22 cellular contexts compared by ENCODE assay signal in genomic region chr12:68252077-68252476, GRCh38. TPM values are rescaled to one million over a fixed set of nuclear protein-coding genes. Genes with fewer than 3 reads are reported as not detected.
A peak's percentile ranks its signal among the peaks of the same experiment; 100 is the strongest.
DNase-seq lines count a peak whose midpoint lies in the region; ATAC-seq, FAIRE-seq and TF ChIP-seq lines count a peak whose summit lies in the region.
"Had no signal": no experiment of that assay in that cellular context is flagged by ENCODE, and none has a peak within 500 bp of the region (broad histone marks: within the 10 kb centered on the region; RNA-seq: fewer than 3 reads in every experiment).

No MANE protein-coding gene starts in this region.

- H3K14ac ChIP-seq in IMR-90 (replicated peaks; ENCODE audit: low read depth, low read length), result no peak overlapping the region

- intact Hi-C loops in CD4-positive, alpha-beta memory T cell (cut with micrococcal nuclease), result no loop called here
- intact Hi-C loops in IMR-90 (cut with micrococcal nuclease) (no loop called here), K562 (cut with micrococcal nuclease) (no loop called here)

- no peak overlapping the region for H3K23ac ChIP-seq in IMR-90 (ENCODE audit: low read depth, low read length)

- H3K27ac Mint-ChIP-seq in CD4-positive, alpha-beta memory T cell, result no peak overlapping the region
- H3K27ac Mint-ChIP-seq in stimulated activated effector memory CD8-positive, alpha-beta T cell treated with anti-CD3 and anti-CD28 coated beads, Interleukin-12 subunit alpha, Interleukin-12 subunit beta, amount 100 ng/mL, for 72 hours, result no peak overlapping the region
- H3K27ac Mint-ChIP-seq in T-helper 2 cell treated with Interferon-gamma antibody and Interleukin-4, amounts not matched to agents 5 μg/mL and 100 μg/mL, for 36 hours, result no peak overlapping the region
- H3K27ac Mint-ChIP-seq: CD8-positive, alpha-beta T cell had no signal

- no peaks in the 10 kb centered on the region for H3K36me3 ChIP-seq in CD4-positive, alpha-beta memory T cell (ENCODE audit: insufficient read depth, low read length)
- H3K36me3 ChIP-seq in IMR-90 (ENCODE audit: control insufficient read depth, insufficient read depth, low read length) (no peaks in the 10 kb centered on the region), K562 (ENCODE audit: control insufficient read depth, insufficient read depth, low read length) (no peaks in the 10 kb centered on the region)

- in situ Hi-C loops in IMR-90 (cut with MboI; ENCODE audit: low sequenced_read_pairs), result no loop called here
- in situ Hi-C loops in K562 (cut with MboI), result no loop called here

- ATAC-seq in IMR-90 (ENCODE audit: low read depth), result no peak
- no peak for ATAC-seq in K562
- peak; percentile 28 for ATAC-seq in stimulated activated effector memory CD8-positive, alpha-beta T cell treated with anti-CD3 and anti-CD28 coated beads, Interleukin-12 subunit alpha, Interleukin-12 subunit beta, amount 100 ng/mL, for 72 hours
- ATAC-seq: CD8-positive, alpha-beta T cell; GM12878 had no signal

- POLR2A ChIA-PET in CD4-positive, alpha-beta memory T cell (lab: Charles Lee; ENCODE audit: partially characterized antibody), result no interaction called here
- POLR2A ChIA-PET in IMR-90 (lab: Charles Lee; ENCODE audit: unreplicated experiment) (no interaction called here), K562 (lab: Yijun Ruan, JAX) (no interaction called here)

- no peak overlapping the region for H2AK9ac ChIP-seq in IMR-90 (replicated peaks; ENCODE audit: low read depth, low read length, poor library complexity)

- H3K4me3 ChIP-seq in CD4-positive, alpha-beta memory T cell (ENCODE audit: low read length in 2 of 2), result no peak overlapping the region
- no peak overlapping the region for H3K4me3 ChIP-seq in IMR-90 (ENCODE audit: insufficient read depth, low read depth, low read length)
- no peak overlapping the region for H3K4me3 ChIP-seq in K562
- H3K4me3 ChIP-seq: GM12878, GM23248 had no signal

- H2BK120ac ChIP-seq in IMR-90 (ENCODE audit: low read depth, low read length), result no peak overlapping the region

- H3K9me3 Mint-ChIP-seq in CD4-positive, alpha-beta memory T cell, result no peaks in the 10 kb centered on the region
- no peaks in the 10 kb centered on the region for H3K9me3 Mint-ChIP-seq in stimulated activated effector memory CD8-positive, alpha-beta T cell treated with anti-CD3 and anti-CD28 coated beads, Interleukin-12 subunit alpha, Interleukin-12 subunit beta, amount 100 ng/mL, for 72 hours
- no peaks in the 10 kb centered on the region for H3K9me3 Mint-ChIP-seq in T-helper 2 cell treated with Interferon-gamma antibody and Interleukin-4, amounts not matched to agents 5 μg/mL and 100 μg/mL, for 36 hours
- H3K9me3 Mint-ChIP-seq: CD8-positive, alpha-beta T cell had no signal

- H3K9ac ChIP-seq in IMR-90 (ENCODE audit: low read depth, low read length) (no peak overlapping the region), K562 (ENCODE audit: insufficient read depth in 1 of 2, low read depth in 2 of 2, low read length in 2 of 2) (no peak overlapping the region)
- H3K9ac ChIP-seq: GM23248 had no signal

- H3K56ac ChIP-seq in IMR-90 (ENCODE audit: extremely low read depth, insufficient read depth, low read length), result no peak overlapping the region

- H4K5ac ChIP-seq in IMR-90 (ENCODE audit: low read depth, low read length), result no peak overlapping the region

- no peaks in the 10 kb centered on the region for H3K9me3 ChIP-seq in CD4-positive, alpha-beta memory T cell (ENCODE audit: control insufficient read depth in 1 of 2, low read length in 2 of 2)
- no peaks in the 10 kb centered on the region for H3K9me3 ChIP-seq in IMR-90 (ENCODE audit: control insufficient read depth, insufficient read depth, low read length)
- H3K9me3 ChIP-seq in K562 (replicated peaks; ENCODE audit: control insufficient read depth, insufficient read depth, low read depth, low read length), result no peaks in the 10 kb centered on the region
- H3K9me3 ChIP-seq: Caco-2 had no signal

- DNase-seq in CD4-positive, alpha-beta memory T cell, result no peak
- DNase-seq in IMR-90, result no peak
- DNase-seq in K562 (ENCODE audit: extremely low read depth in 1 of 4, low spot score in 3 of 4), result no peak
- DNase-seq in stimulated activated effector memory CD8-positive, alpha-beta T cell treated with anti-CD3 and anti-CD28 coated beads, Interleukin-12 subunit alpha, Interleukin-12 subunit beta, amount 100 ng/mL, for 72 hours (ENCODE audit: low spot score in 2 of 2), result no peak
- DNase-seq in stimulated activated CD4-positive, alpha-beta T cell treated with anti-CD3 and anti-CD28 coated beads, Interleukin-15, amount 100 ng/mL, for 24 hours, result no peak
- DNase-seq in T-helper 2 cell treated with Interferon-gamma antibody and Interleukin-4, amounts not matched to agents 5 μg/mL and 100 μg/mL, for 36 hours (ENCODE audit: low spot score), result no peak
- DNase-seq: C1 segment of cervical spinal cord; Caco-2; CD8-positive, alpha-beta T cell; DMS153; DMS79; EL; GDM1; GM23248; H7; HCEC 1CT had no signal

- no TSS peak for BruUV-seq in IMR-90 (replicated peaks; lab: Mats Ljungman, UMichigan)
- no TSS peak for BruUV-seq in K562 (replicated peaks; lab: Mats Ljungman, UMichigan)

- H3K18ac ChIP-seq in IMR-90 (ENCODE audit: low read depth, low read length), result no peak overlapping the region

- WGBS in IMR-90 (ENCODE audit: extremely low coverage in 2 of 2, insufficient read length in 1 of 2), 2 experiments, result no CpG with 5 or more reads among the region's 5 CpGs
- WGBS in K562 (ENCODE audit: insufficient coverage, low coverage, missing lambda C conversion rate), result 12% methylated on average over 5 of the region's 5 CpGs

- peaks cover 4 to 5% of the 10 kb centered on the region in 2 donors for H3K27me3 Mint-ChIP-seq in CD4-positive, alpha-beta memory T cell
- H3K27me3 Mint-ChIP-seq in T-helper 2 cell treated with Interferon-gamma antibody and Interleukin-4, amounts not matched to agents 5 μg/mL and 100 μg/mL, for 36 hours (ENCODE audit: low read depth), result peaks cover 67% of the 10 kb centered on the region

- no peak overlapping the region for H3K4me2 ChIP-seq in IMR-90 (ENCODE audit: low read depth, low read length)
- no peak overlapping the region for H3K4me2 ChIP-seq in K562 (ENCODE audit: insufficient read depth, low read length)

- peak overlapping the region in 6 of 8 donors; percentile 22 to 70 (median 51) for H3K4me3 Mint-ChIP-seq in CD4-positive, alpha-beta memory T cell
- H3K4me3 Mint-ChIP-seq in stimulated activated effector memory CD8-positive, alpha-beta T cell treated with anti-CD3 and anti-CD28 coated beads, Interleukin-12 subunit alpha, Interleukin-12 subunit beta, amount 100 ng/mL, for 72 hours, result no peak overlapping the region
- no peak overlapping the region for H3K4me3 Mint-ChIP-seq in T-helper 2 cell treated with Interferon-gamma antibody and Interleukin-4, amounts not matched to agents 5 μg/mL and 100 μg/mL, for 36 hours
- H3K4me3 Mint-ChIP-seq: CD8-positive, alpha-beta T cell had no signal

- peaks cover 0 to 5% (median 4%) of the 10 kb centered on the region in 4 donors for H3K4me1 Mint-ChIP-seq in CD4-positive, alpha-beta memory T cell
- peaks cover 12% of the 10 kb centered on the region for H3K4me1 Mint-ChIP-seq in stimulated activated effector memory CD8-positive, alpha-beta T cell treated with anti-CD3 and anti-CD28 coated beads, Interleukin-12 subunit alpha, Interleukin-12 subunit beta, amount 100 ng/mL, for 72 hours
- H3K4me1 Mint-ChIP-seq in T-helper 2 cell treated with Interferon-gamma antibody and Interleukin-4, amounts not matched to agents 5 μg/mL and 100 μg/mL, for 36 hours (ENCODE audit: low read depth), result peaks cover 1% of the 10 kb centered on the region

- H4K8ac ChIP-seq in IMR-90 (ENCODE audit: low read depth in 2 of 2, low read length in 2 of 2), result no peak overlapping the region

- no peak for TF ChIP-seq POLR2A in IMR-90 (IDR thresholded peaks at IDR 0.05; ENCODE audit: low read depth, low read length)
- TF ChIP-seq POLR2A in K562 (conservative IDR thresholded peaks at IDR 0.05), result no peak

- TF ChIP-seq CTCF in IMR-90 (conservative IDR thresholded peaks at IDR 0.05; ENCODE audit: low read depth, low read length) (no peak), K562 (IDR thresholded peaks at IDR 0.05 in 2 of 3, conservative IDR thresholded peaks at IDR 0.05 in 1 of 3; ENCODE audit: insufficient read depth in 2 of 3, low read depth in 1 of 3, low read length in 3 of 3) (no peak)

- H3K27me3 ChIP-seq in CD4-positive, alpha-beta memory T cell (ENCODE audit: insufficient read depth, low read length), result no peaks in the 10 kb centered on the region
- H3K27me3 ChIP-seq in IMR-90 (ENCODE audit: control insufficient read depth, insufficient read depth, low read length) (peaks cover 5% of the 10 kb centered on the region; the same call in 1 of the 2 replicates), K562 (ENCODE audit: control insufficient read depth in 2 of 2, insufficient read depth in 2 of 2, low read length in 2 of 2) (peaks cover 17 to 22% of the 10 kb centered on the region in 2 experiments; a peak in 4 of 5 replicates)

- dilution Hi-C loops in IMR-90 (cut with HindIII; ENCODE audit: low sequenced_read_pairs, unreplicated experiment), result no loop called here

- H2BK15ac ChIP-seq in IMR-90 (ENCODE audit: low read depth, low read length), result no peak overlapping the region

- no peak overlapping the region for H3K4ac ChIP-seq in IMR-90 (ENCODE audit: low read depth, low read length)

- TF ChIP-seq EP300 in K562 (IDR thresholded peaks at IDR 0.05; ENCODE audit: low read length), result no peak

- no peaks in the 10 kb centered on the region for H3K9me1 ChIP-seq in IMR-90 (ENCODE audit: insufficient read depth, low read length)
- no peaks in the 10 kb centered on the region for H3K9me1 ChIP-seq in K562 (ENCODE audit: control insufficient read depth, insufficient read depth, low read length)

- FAIRE-seq in K562 (lab: Jason Lieb, UNC), result no peak
- FAIRE-seq: GM12878, GM19239, H1 had no signal

- TF ChIP-seq RAD21 in IMR-90 (IDR thresholded peaks at IDR 0.05; ENCODE audit: low read length), result no peak
- no peak for TF ChIP-seq RAD21 in K562 (CRISPR knock-in tag; conservative IDR thresholded peaks at IDR 0.05 in 1 of 2, IDR thresholded peaks at IDR 0.05 in 1 of 2)

- H3K4me1 ChIP-seq in CD4-positive, alpha-beta memory T cell (ENCODE audit: insufficient read depth, low read length), result no peaks in the 10 kb centered on the region
- no peaks in the 10 kb centered on the region for H3K4me1 ChIP-seq in IMR-90 (ENCODE audit: control insufficient read depth, insufficient read depth, low read length)
- H3K4me1 ChIP-seq in K562 (replicated peaks in 1 of 2; ENCODE audit: control insufficient read depth in 2 of 2, insufficient read depth in 2 of 2, low read length in 2 of 2), result no peaks in the 10 kb centered on the region
- H3K4me1 ChIP-seq: Caco-2 had no signal

- no peak overlapping the region for H2BK5ac ChIP-seq in IMR-90 (ENCODE audit: low read depth, low read length, poor library complexity, severe bottlenecking)

- no peaks in the 10 kb centered on the region for H3K79me2 ChIP-seq in K562 (ENCODE audit: control insufficient read depth, insufficient read depth, low read length)

- no peak overlapping the region for H4K91ac ChIP-seq in IMR-90 (ENCODE audit: insufficient read depth, low read depth, low read length)

- CTCF ChIA-PET in CD4-positive, alpha-beta memory T cell (lab: Charles Lee; ENCODE audit: partially characterized antibody), result interaction anchor here (0.6 kb wide), 1 partner anchor 79 kb away, joined by 3 read pairs; no protein-coding TSS in a partner anchor
- CTCF ChIA-PET in IMR-90 (lab: Yijun Ruan, JAX) (no interaction called here), K562 (lab: Yijun Ruan, JAX; ENCODE audit: low intra/inter-chr PET ratio) (no interaction called here)

- H2AFZ ChIP-seq in IMR-90 (replicated peaks; ENCODE audit: low read length, poor library complexity), result no peak overlapping the region
- H2AFZ ChIP-seq in K562 (ENCODE audit: low read depth, low read length), result no peak overlapping the region
- H2AFZ ChIP-seq: GM23248 had no signal

- no peaks in the 10 kb centered on the region for H3K36me3 Mint-ChIP-seq in CD4-positive, alpha-beta memory T cell
- H3K36me3 Mint-ChIP-seq in stimulated activated effector memory CD8-positive, alpha-beta T cell treated with anti-CD3 and anti-CD28 coated beads, Interleukin-12 subunit alpha, Interleukin-12 subunit beta, amount 100 ng/mL, for 72 hours, result no peaks in the 10 kb centered on the region
- no peaks in the 10 kb centered on the region for H3K36me3 Mint-ChIP-seq in T-helper 2 cell treated with Interferon-gamma antibody and Interleukin-4, amounts not matched to agents 5 μg/mL and 100 μg/mL, for 36 hours (ENCODE audit: low read depth)
- H3K36me3 Mint-ChIP-seq: CD8-positive, alpha-beta T cell had no signal

- H2BK20ac ChIP-seq in IMR-90 (ENCODE audit: low read depth, low read length), result no peak overlapping the region

- no peak overlapping the region for H2AK5ac ChIP-seq in IMR-90 (ENCODE audit: low read depth, low read length)

- no peaks in the 10 kb centered on the region for H3K79me1 ChIP-seq in IMR-90 (ENCODE audit: low read depth in 1 of 2, low read length in 2 of 2)

- no peak overlapping the region for H3K27ac ChIP-seq in CD4-positive, alpha-beta memory T cell (ENCODE audit: low read depth, low read length)
- H3K27ac ChIP-seq in IMR-90 (ENCODE audit: insufficient read depth, low read length) (no peak overlapping the region), K562 (ENCODE audit: extremely low read depth, low read depth, low read length) (no peak overlapping the region)
- H3K27ac ChIP-seq: GM23248 had no signal

- H4K20me1 ChIP-seq in IMR-90 (ENCODE audit: insufficient read depth, low read length) (no peaks in the 10 kb centered on the region), K562 (replicated peaks; ENCODE audit: control insufficient read depth, insufficient read depth, low read length) (no peaks in the 10 kb centered on the region)

RNA-seq across cellular contexts. Expression of gene IL22, which starts 1.3 kb away (rescaled TPM):
- not detected for total RNA-seq in CD4-positive, alpha-beta memory T cell
- under 1 TPM in 1 of 2 donors, not detected in 1; 0.67 TPM for polyA plus RNA-seq in CD4-positive, alpha-beta memory T cell
- not detected in 2 replicates for total RNA-seq in IMR-90 (2012; rRNA removed)
- polyA plus RNA-seq in IMR-90 (2012; rRNA removed), result not detected in 2 replicates
- polyA plus RNA-seq in IMR-90 (2012; cell fraction: cytosol; rRNA removed), result not detected in 2 replicates
- not detected in 2 replicates for polyA plus RNA-seq in IMR-90 (2012; cell fraction: nucleus; rRNA removed; ENCODE audit: low replicate concordance)
- total RNA-seq in K562 (2011; cell fraction: chromatin; rRNA removed; ENCODE audit: low replicate concordance), result not detected in 2 replicates
- total RNA-seq in K562 (2011; cell fraction: nucleolus; rRNA removed), result not detected in 2 replicates
- not detected in 2 replicates for total RNA-seq in K562 (2011; cell fraction: nucleoplasm; rRNA removed)
- not detected in 2 replicates for total RNA-seq in K562 (2014; rRNA removed)
- total RNA-seq in K562 (2014; rRNA removed; fragmentation: Illumina TruSeq; extraction: Trizol), result not detected in 2 replicates
- not detected in 2 replicates for total RNA-seq in K562 (2015; rRNA removed; fragmentation: Illumina TruSeq; extraction: Trizol)
- total RNA-seq in K562 (2021), result not detected in 2 replicates
- polyA plus RNA-seq in K562 (2011; rRNA removed), result not detected in 2 replicates
- not detected in 2 replicates for polyA plus RNA-seq in K562 (2011; cell fraction: cytosol; rRNA removed)
- not detected in 2 replicates for polyA plus RNA-seq in K562 (2011; cell fraction: nucleus; rRNA removed)
- polyA plus RNA-seq in K562 (2012), result not detected in 2 replicates
- not detected in 2 replicates for polyA plus RNA-seq in K562 (2014; fragmentation: Illumina TruSeq; extraction: Trizol)
- polyA plus RNA-seq in K562 (2014; fragmentation: Nextera tagmentation; extraction: Ambion mirVana), result not detected
- polyA plus RNA-seq in K562 (2014; rRNA removed), result not detected in 2 replicates
- polyA minus RNA-seq in K562 (2011; rRNA and poly(A)+ RNA removed), result not detected in 2 replicates
- not detected in 2 replicates for polyA minus RNA-seq in K562 (2011; cell fraction: cytosol; rRNA and poly(A)+ RNA removed)
- polyA minus RNA-seq in K562 (2011; cell fraction: nucleus; rRNA and poly(A)+ RNA removed), result not detected in 2 replicates
- total RNA-seq: A172; A673; Caco-2; CD8-positive, alpha-beta T cell; GM12878; GM23248; H1; H7 had no signal
- polyA plus RNA-seq: BJ, GM12878, GM23248, H1 had no signal

RNA-seq across cellular contexts. Expression of gene IL26, which starts 26.5 kb away (rescaled TPM):
- total RNA-seq in CD4-positive, alpha-beta memory T cell, result not detected
- under 1 TPM in 1 of 2 donors, not detected in 1; 0.30 TPM for polyA plus RNA-seq in CD4-positive, alpha-beta memory T cell
- total RNA-seq in IMR-90 (2012; rRNA removed) (not detected in 2 replicates), K562 (2014; rRNA removed) (not detected in 2 replicates), K562 (2014; rRNA removed; fragmentation: Illumina TruSeq; extraction: Trizol) (not detected in 2 replicates), K562 (2015; rRNA removed; fragmentation: Illumina TruSeq; extraction: Trizol) (not detected in 2 replicates), K562 (2021) (not detected in 2 replicates)
- polyA plus RNA-seq in IMR-90 (2012; rRNA removed) (not detected in 2 replicates), K562 (2011; rRNA removed) (not detected in 2 replicates), K562 (2014; fragmentation: Illumina TruSeq; extraction: Trizol) (not detected in 2 replicates), K562 (2014; fragmentation: Nextera tagmentation; extraction: Ambion mirVana) (not detected), K562 (2014; rRNA removed) (not detected in 2 replicates)
- polyA plus RNA-seq in IMR-90 (2012; cell fraction: cytosol; rRNA removed), result not detected in 2 replicates
- polyA plus RNA-seq in IMR-90 (2012; cell fraction: nucleus; rRNA removed; ENCODE audit: low replicate concordance), result not detected in 2 replicates
- not detected in 2 replicates for total RNA-seq in K562 (2011; cell fraction: chromatin; rRNA removed; ENCODE audit: low replicate concordance)
- total RNA-seq in K562 (2011; cell fraction: nucleolus; rRNA removed), result not detected in 2 replicates
- total RNA-seq in K562 (2011; cell fraction: nucleoplasm; rRNA removed), result not detected in 2 replicates
- polyA plus RNA-seq in K562 (2011; cell fraction: cytosol; rRNA removed), result not detected in 2 replicates
- polyA plus RNA-seq in K562 (2011; cell fraction: nucleus; rRNA removed), result not detected in 2 replicates
- polyA plus RNA-seq in K562 (2012), result not detected in 2 replicates
- not detected in 2 replicates for polyA minus RNA-seq in K562 (2011; rRNA and poly(A)+ RNA removed)
- polyA minus RNA-seq in K562 (2011; cell fraction: cytosol; rRNA and poly(A)+ RNA removed), result not detected in 2 replicates
- not detected in 2 replicates for polyA minus RNA-seq in K562 (2011; cell fraction: nucleus; rRNA and poly(A)+ RNA removed)
- total RNA-seq: A172; A673; Caco-2; CD8-positive, alpha-beta T cell; GM12878; GM23248; H1; H7 had no signal
- polyA plus RNA-seq: BJ, GM12878, GM23248, H1 had no signal

Comparison
In these comparisons a context has a peak if more than half of its experiments do, and no peak if none do; other contexts are left out.
1. H3K4me3 Mint-ChIP-seq: peak in CD4-positive, alpha-beta memory T cell (6 of 8); none in stimulated activated effector memory CD8-positive, alpha-beta T cell treated with anti-CD3 and anti-CD28 coated beads, Interleukin-12 subunit alpha, Interleukin-12 subunit beta, amount 100 ng/mL, for 72 hours (single experiment) and T-helper 2 cell treated with Interferon-gamma antibody and Interleukin-4, amounts not matched to agents 5 μg/mL and 100 μg/mL, for 36 hours (single experiment).